ENCODE assay signal across 9 cellular contexts in genomic region chr6:100203391-100203790, GRCh38.
A peak's percentile ranks its signal among the peaks of the same experiment; 100 is the strongest.
DNase-seq lines count a peak whose midpoint lies in the region; ATAC-seq, FAIRE-seq and TF ChIP-seq lines count a peak whose summit lies in the region.
"Had no signal": no experiment of that assay in that cellular context is flagged by ENCODE, and none has a peak within 500 bp of the region (broad histone marks: within the 10 kb centered on the region; RNA-seq: fewer than 3 reads in every experiment).

No MANE protein-coding gene starts in this region.

- H3K27me3 ChIP-seq in adipocyte (replicated peaks; ENCODE audit: control insufficient read depth, insufficient read depth, low read length), result no peaks in the 10 kb centered on the region
- no peaks in the 10 kb centered on the region for H3K27me3 ChIP-seq in keratinocyte (ENCODE audit: control insufficient read depth, extremely low read depth, insufficient read depth, low read length)
- H3K27me3 ChIP-seq in aorta (ENCODE audit: control insufficient read depth in 1 of 2, insufficient read depth in 2 of 2, low read length in 1 of 2), result no peaks in the 10 kb centered on the region

- ATAC-seq in aorta (ENCODE audit: low FRiP score) (no peak), HG03460 (IDR thresholded peaks at IDR 0.05; ENCODE audit: unreplicated experiment) (no peak), HG03097 (IDR thresholded peaks at IDR 0.05; ENCODE audit: low FRiP score, unreplicated experiment) (no peak), GM21717 (IDR thresholded peaks at IDR 0.05; ENCODE audit: unreplicated experiment) (no peak)

- H3K9ac ChIP-seq in adipocyte (ENCODE audit: low read length), result peak overlapping the region; percentile 50
- H3K9ac ChIP-seq in keratinocyte (ENCODE audit: control insufficient read depth, extremely low read depth, insufficient read depth, low read length), result no peak overlapping the region

- H3K9me3 ChIP-seq in adipocyte (ENCODE audit: control insufficient read depth, low read length) (no peaks in the 10 kb centered on the region), keratinocyte (ENCODE audit: control insufficient read depth, low read depth, low read length) (no peaks in the 10 kb centered on the region), aorta (ENCODE audit: control insufficient read depth, low read length) (no peaks in the 10 kb centered on the region)

- H3K9me1 ChIP-seq in keratinocyte (ENCODE audit: control insufficient read depth, extremely low read depth, insufficient read depth, low read length), result no peaks in the 10 kb centered on the region

- TF ChIP-seq CTCF in keratinocyte (optimal IDR thresholded peaks at IDR 0.05 in 1 of 3, IDR thresholded peaks at IDR 0.05 in 1 of 3, conservative IDR thresholded peaks at IDR 0.05 in 1 of 3; ENCODE audit: extremely low read depth in 1 of 3, insufficient read depth in 2 of 3, low read length in 3 of 3), result no peak

- 66% methylated on average over 3 of the region's 3 CpGs for WGBS in aorta, 2 donors

- dilution Hi-C loops in keratinocyte (cut with MboI; ENCODE audit: extremely low pct_ligation_motif_present, low sequenced_read_pairs), result no loop called here

- H3K27ac ChIP-seq in keratinocyte (ENCODE audit: control insufficient read depth, insufficient read depth, low read length) (peak overlapping the region; percentile 86), aorta (ENCODE audit: low read depth in 1 of 2, low read length in 2 of 2) (no peak overlapping the region)

- H2AFZ ChIP-seq in keratinocyte (ENCODE audit: control insufficient read depth, low read length), result no peak overlapping the region

- H4K20me1 ChIP-seq in keratinocyte (ENCODE audit: control insufficient read depth, extremely low read depth, insufficient read depth, low read length), result no peaks in the 10 kb centered on the region

- peaks cover 11% of the 10 kb centered on the region for H3K4me1 ChIP-seq in adipocyte (ENCODE audit: control insufficient read depth, insufficient read depth, low read length)
- H3K4me1 ChIP-seq in keratinocyte (ENCODE audit: control insufficient read depth, extremely low read depth, insufficient read depth, low read length), result peaks cover 8% of the 10 kb centered on the region
- H3K4me1 ChIP-seq in aorta (ENCODE audit: control insufficient read depth in 1 of 2, insufficient read depth in 2 of 2, low read length in 2 of 2), result no peaks in the 10 kb centered on the region

- intact Hi-C loops in aorta (cut with DNase I), result loop anchor here in 1 of 2 donors (10.0 kb wide), 1 partner anchor 141 kb away; no protein-coding TSS in a partner anchor

- peak overlapping the region; percentile 61 for H3K4me2 ChIP-seq in keratinocyte (ENCODE audit: control insufficient read depth, extremely low read depth, insufficient read depth, low read depth, low read length)

- H3K36me3 ChIP-seq in adipocyte (ENCODE audit: control insufficient read depth, insufficient read depth, low read length, severe bottlenecking) (no peaks in the 10 kb centered on the region), keratinocyte (ENCODE audit: control insufficient read depth in 2 of 2, extremely low read depth in 1 of 2, insufficient read depth in 2 of 2, low read length in 2 of 2) (no peaks in the 10 kb centered on the region), aorta (ENCODE audit: control insufficient read depth in 1 of 2, insufficient read depth in 2 of 2, low read length in 1 of 2) (no peaks in the 10 kb centered on the region)

- no peaks in the 10 kb centered on the region for H3K79me2 ChIP-seq in keratinocyte (ENCODE audit: control insufficient read depth, insufficient read depth, low read length)

- H3K4me3 ChIP-seq in adipocyte (ENCODE audit: low read length) (no peak overlapping the region), keratinocyte (ENCODE audit: control insufficient read depth in 2 of 3, extremely low read depth in 1 of 3, insufficient read depth in 2 of 3, low read depth in 1 of 3, low read length in 3 of 3) (no peak overlapping the region), aorta (ENCODE audit: low read length in 2 of 2) (no peak overlapping the region)

- no peak for FAIRE-seq in keratinocyte (lab: Jason Lieb, UNC)

- peak; percentile 83 for DNase-seq in AG08395 (ENCODE audit: low spot score)
- DNase-seq in LoVo (ENCODE audit: low spot score), result peak; percentile 39
- DNase-seq in adipocyte (ENCODE audit: low read depth), result peak; percentile 92
- peak; percentile 71 for DNase-seq in keratinocyte (ENCODE audit: low read depth, low spot score)
- DNase-seq in aorta, result no peak
- DNase-seq: activated CD4-positive, alpha-beta T cell treated with anti-CD3 and anti-CD28 coated beads for 48 hours had no signal

Comparison
In these comparisons a context has a peak if more than half of its experiments do, and no peak if none do; other contexts are left out.
1. DNase-seq: peak in AG08395 (single experiment), LoVo (single experiment), adipocyte (single experiment) and keratinocyte (single experiment); none in aorta (0 of 2).